ENCODE assay signal across 1 cellular context in genomic region chr9:129751841-129752801, GRCh38.
TF ChIP-seq lines count a peak whose summit lies in the region.

No MANE protein-coding gene starts in this region.

TF ChIP-seq in SK-N-SH, 30 proteins besides CTCF, POLR2A, EP300 and RAD21 (continued from another document):
- no peak for TF ChIP-seq REST (IDR thresholded peaks at IDR 0.05; ENCODE audit: low read depth, low read length)
- no peak for TF ChIP-seq ZBTB33 (IDR thresholded peaks at IDR 0.05; ENCODE audit: borderline replicate concordance, low read depth)
